20 cellular contexts compared by ENCODE assay signal in genomic region chr19:18230941-18231734, GRCh38. TPM values are rescaled to one million over a fixed set of nuclear protein-coding genes. Genes with fewer than 3 reads are reported as not detected.
DNase-seq lines count a peak whose midpoint lies in the region; ATAC-seq and TF ChIP-seq lines count a peak whose summit lies in the region.
"Had no signal": no experiment of that assay in that cellular context is flagged by ENCODE, and none has a peak within 500 bp of the region (broad histone marks: within the 10 kb centered on the region; RNA-seq: fewer than 3 reads in every experiment).

No MANE protein-coding gene starts in this region.

- H3K36me3 Mint-ChIP-seq in GM23338 (ENCODE audit: low read depth) (no peaks in the 10 kb centered on the region; the same call in 1 of the 3 replicates), progenitor cell of endocrine pancreas (ENCODE audit: insufficient read depth) (no peaks in the 10 kb centered on the region)
- H3K36me3 Mint-ChIP-seq: type B pancreatic cell had no signal

- ATAC-seq in GM23338 = no peak; the same call in 1 of the 3 replicates
- peak; percentile 17 for ATAC-seq in esophagus mucosa
- ATAC-seq in GM21515 (IDR thresholded peaks at IDR 0.05; ENCODE audit: unreplicated experiment) = no peak
- ATAC-seq: foreskin keratinocyte had no signal

- BruUV-seq in A673 (replicated peaks; lab: Mats Ljungman, UMichigan) (no TSS peak), PC-9 (replicated peaks; lab: Mats Ljungman, UMichigan) (no TSS peak)

- H3K4me1 Mint-ChIP-seq in GM23338 = peaks cover 38% of the 10 kb centered on the region
- peaks cover 3% of the 10 kb centered on the region for H3K4me1 Mint-ChIP-seq in progenitor cell of endocrine pancreas (ENCODE audit: low read depth)

- H3K27ac ChIP-seq in A673 (ENCODE audit: low read depth, low read length, poor library complexity, severe bottlenecking) = peak overlapping the region; percentile 40
- H3K27ac ChIP-seq in GM23338 (ENCODE audit: low read depth) = peak overlapping the region; percentile 83
- H3K27ac ChIP-seq in PC-9 = no peak overlapping the region
- H3K27ac ChIP-seq: foreskin keratinocyte, Peyer's patch, sigmoid colon had no signal

- H3K79me2 ChIP-seq in GM23338 (replicated peaks; ENCODE audit: insufficient read depth) = no peaks in the 10 kb centered on the region
- H3K79me2 ChIP-seq in PC-9 (ENCODE audit: low read depth) = no peaks in the 10 kb centered on the region

- H3K36me3 ChIP-seq in A673 (ENCODE audit: insufficient read depth, low read length, poor library complexity, severe bottlenecking) (no peaks in the 10 kb centered on the region), GM23338 (ENCODE audit: insufficient read depth) (no peaks in the 10 kb centered on the region), PC-9 (ENCODE audit: low read depth) (no peaks in the 10 kb centered on the region)
- H3K36me3 ChIP-seq: HAP-1, Peyer's patch, sigmoid colon had no signal

- POLR2A ChIA-PET in A673 (lab: Charles Lee; ENCODE audit: low non-redundant PET) (interaction anchor here (0.5 kb wide), 2 partner anchors 134 to 384 kb away, joined by 3 to 4 read pairs; no protein-coding TSS in a partner anchor), PC-9 (lab: Charles Lee; ENCODE audit: unreplicated experiment) (interaction anchor here (0.6 kb wide), 1 partner anchor 39 kb away, joined by 12 read pairs; no protein-coding TSS in a partner anchor)

- H3K27me3 ChIP-seq in A673 (replicated peaks; ENCODE audit: insufficient read depth, low read depth, low read length, poor library complexity) (peaks cover 9% of the 10 kb centered on the region), GM23338 (ENCODE audit: insufficient read depth) (peaks cover 13% of the 10 kb centered on the region), PC-9 (ENCODE audit: insufficient read depth, low read depth) (no peaks in the 10 kb centered on the region)

- H4K20me1 ChIP-seq in GM23338 (replicated peaks; ENCODE audit: insufficient read depth) (no peaks in the 10 kb centered on the region), PC-9 (ENCODE audit: insufficient read depth) (peaks cover 5% of the 10 kb centered on the region)

- H3K9me2 ChIP-seq in GM23338 (ENCODE audit: insufficient read depth) (no peaks in the 10 kb centered on the region), PC-9 (ENCODE audit: insufficient read depth) (no peaks in the 10 kb centered on the region)

- no peak for DNase-seq in A673 (ENCODE audit: low spot score)
- DNase-seq in GM23338 (ENCODE audit: low spot score) = peak; percentile 34
- no peak for DNase-seq in PC-9
- no peak for DNase-seq in NCI-H2227 treated with DMSO at 0.1 percent for 48 hours (lab: John Stamatoyannopoulos, UW)
- DNase-seq in DMS 273 treated with DMSO at 0.1 percent for 48 hours (lab: John Stamatoyannopoulos, UW) = no peak
- DNase-seq in progenitor cell of endocrine pancreas (ENCODE audit: low spot score, unreplicated experiment) = no peak
- DNase-seq: central memory CD4-positive, alpha-beta T cell; DMS53; foreskin keratinocyte; NCI-H187; NCI-H524 treated with DMSO at 0.1 percent for 48 hours; Peyer's patch; sigmoid colon; stimulated activated CD4-positive, alpha-beta T cell treated with anti-CD3 and anti-CD28 coated beads, Interleukin-4, amount 100 ng/mL, for 1 hour; SW 1271 had no signal

- no peaks in the 10 kb centered on the region; the same call in 1 of the 3 replicates for H3K9me3 Mint-ChIP-seq in GM23338
- peaks cover 3% of the 10 kb centered on the region for H3K9me3 Mint-ChIP-seq in progenitor cell of endocrine pancreas (ENCODE audit: low read depth)
- H3K9me3 Mint-ChIP-seq: memory B cell had no signal

- peaks cover 40% of the 10 kb centered on the region for H3K27me3 Mint-ChIP-seq in GM23338 (ENCODE audit: insufficient read depth, low read depth, poor library complexity)
- H3K27me3 Mint-ChIP-seq in progenitor cell of endocrine pancreas = peaks cover 57% of the 10 kb centered on the region

- H3K4me3 ChIP-seq in A673 (ENCODE audit: low read depth, low read length, poor library complexity, severe bottlenecking) (no peak overlapping the region), GM23338 (peak overlapping the region; percentile 72), PC-9 (no peak overlapping the region)
- H3K4me3 ChIP-seq: HAP-1, Peyer's patch, sigmoid colon had no signal

- peak overlapping the region; percentile 95 for H3K4me2 ChIP-seq in GM23338
- 0 out of 2 replicates have a peak overlapping the region, but pooled peaks have one; percentile 32 for H3K4me2 ChIP-seq in PC-9

- TF ChIP-seq CTCF in A673 (conservative IDR thresholded peaks at IDR 0.05; ENCODE audit: low read depth, low read length) = no peak
- TF ChIP-seq CTCF in GM23338 (conservative IDR thresholded peaks at IDR 0.05; ENCODE audit: low read depth in 2 of 2) = no peak
- no peak for TF ChIP-seq CTCF in PC-9 (conservative IDR thresholded peaks at IDR 0.05)
- TF ChIP-seq CTCF in progenitor cell of endocrine pancreas (IDR thresholded peaks at IDR 0.05; ENCODE audit: unreplicated experiment) = no peak

- CTCF ChIA-PET in A673 (lab: Charles Lee) (interaction anchor here (0.6 to 0.7 kb wide), 3 partner anchors 10 to 21 kb away, joined by 3 to 10 read pairs (median 5); no protein-coding TSS in a partner anchor), PC-9 (lab: Charles Lee) (interaction anchor here (0.6 kb wide), 1 partner anchor 22 kb away, joined by 5 read pairs; no protein-coding TSS in a partner anchor)

- no peak overlapping the region for H3K27ac Mint-ChIP-seq in GM23338
- no peak overlapping the region for H3K27ac Mint-ChIP-seq in progenitor cell of endocrine pancreas
- H3K27ac Mint-ChIP-seq: memory B cell, type B pancreatic cell had no signal

- H2AFZ ChIP-seq in GM23338 (no peak overlapping the region), PC-9 (no peak overlapping the region)

- H3F3A ChIP-seq in GM23338 (replicated peaks; ENCODE audit: low read depth) = peaks cover 46% of the 10 kb centered on the region
- peaks cover 28% of the 10 kb centered on the region for H3F3A ChIP-seq in PC-9 (ENCODE audit: insufficient read depth, low read depth)

- H3K9me3 ChIP-seq in A673 (ENCODE audit: low read depth, low read length, poor library complexity, severe bottlenecking) (no peaks in the 10 kb centered on the region), PC-9 (ENCODE audit: insufficient read depth, low read depth) (no peaks in the 10 kb centered on the region)

- peak overlapping the region; percentile 52 for H3K4me3 Mint-ChIP-seq in GM23338
- no peak overlapping the region for H3K4me3 Mint-ChIP-seq in progenitor cell of endocrine pancreas (ENCODE audit: low read depth)
- H3K4me3 Mint-ChIP-seq: memory B cell, type B pancreatic cell had no signal

- intact Hi-C loops in A673 (cut with micrococcal nuclease; ENCODE audit: unreplicated experiment) (no loop called here), PC-9 (cut with micrococcal nuclease; ENCODE audit: unreplicated experiment) (no loop called here)

- H3K4me1 ChIP-seq in A673 (ENCODE audit: insufficient read depth, low read length, poor library complexity, severe bottlenecking) = peaks cover 16% of the 10 kb centered on the region
- peaks cover 21% of the 10 kb centered on the region for H3K4me1 ChIP-seq in GM23338 (ENCODE audit: insufficient read depth)
- H3K4me1 ChIP-seq in PC-9 (replicated peaks; ENCODE audit: insufficient read depth) = peaks cover 5% of the 10 kb centered on the region; the same call in 1 of the 2 replicates
- H3K4me1 ChIP-seq: foreskin keratinocyte, HAP-1 had no signal

RNA-seq across cellular contexts. Expression of gene PDE4C, which starts 4.9 kb away (rescaled TPM):
- total RNA-seq in A673 (2021) (not detected in 2 replicates), PC-9 (2021) (2.2 and 3.8 TPM in 2 replicates), esophagus mucosa (0.16 TPM), progenitor cell of endocrine pancreas (0.53 and 1.6 TPM in 2 replicates)
- total RNA-seq in GM23338 (2014; rRNA removed; shearing (Covaris generic)) = 3.6 and 7.1 TPM in 2 replicates
- 1.6 and 2.5 TPM in 2 replicates for polyA plus RNA-seq in GM23338 (2016; fragmentation: Nextera tagmentation; extraction: Ambion mirVana)
- total RNA-seq: foreskin keratinocyte had no signal
- polyA plus RNA-seq: foreskin keratinocyte had no signal

RNA-seq across cellular contexts. Expression of gene RAB3A, which starts 27.3 kb away (rescaled TPM):
- 2.9 and 4.2 TPM in 2 replicates for total RNA-seq in A673 (2021)
- 9.7 and 11.6 TPM in 2 replicates for total RNA-seq in GM23338 (2014; rRNA removed; shearing (Covaris generic))
- polyA plus RNA-seq in GM23338 (2016; fragmentation: Nextera tagmentation; extraction: Ambion mirVana) = 20.3 and 24.1 TPM in 2 replicates
- 4.0 and 4.1 TPM in 2 replicates for total RNA-seq in PC-9 (2021)
- 1.1 TPM for total RNA-seq in esophagus mucosa
- 3.3 and 5.1 TPM in 2 replicates for total RNA-seq in progenitor cell of endocrine pancreas

RNA-seq across cellular contexts. Expression of gene MPV17L2, which starts 38.1 kb away (rescaled TPM):
- 20.2 and 21.3 TPM in 2 replicates for total RNA-seq in A673 (2021)
- 41.9 and 81.3 TPM in 2 replicates for total RNA-seq in GM23338 (2014; rRNA removed; shearing (Covaris generic))
- polyA plus RNA-seq in GM23338 (2016; fragmentation: Nextera tagmentation; extraction: Ambion mirVana) = 38.7 and 40.2 TPM in 2 replicates
- total RNA-seq in PC-9 (2021) = 11.2 and 12.1 TPM in 2 replicates
- 6.8 TPM for total RNA-seq in esophagus mucosa
- 10.6 and 11.5 TPM in 2 replicates for total RNA-seq in progenitor cell of endocrine pancreas

RNA-seq across cellular contexts. Expression of gene IQCN, which starts 43.1 kb away (rescaled TPM):
- total RNA-seq in A673 (2021) (10.2 and 12.0 TPM in 2 replicates), PC-9 (2021) (5.6 and 7.3 TPM in 2 replicates), esophagus mucosa (0.56 TPM), progenitor cell of endocrine pancreas (10.5 and 10.9 TPM in 2 replicates)
- total RNA-seq in GM23338 (2014; rRNA removed; shearing (Covaris generic)) = 0.35 and 0.89 TPM in 2 replicates
- polyA plus RNA-seq in GM23338 (2016; fragmentation: Nextera tagmentation; extraction: Ambion mirVana) = 0.10 TPM in 1 of 2 replicates, not detected in the other
- polyA plus RNA-seq: foreskin keratinocyte had no signal

RNA-seq across cellular contexts. Expression of gene JUND, which starts 50.3 kb away (rescaled TPM):
- 128 and 136 TPM in 2 replicates for total RNA-seq in A673 (2021)
- 154 and 181 TPM in 2 replicates for total RNA-seq in GM23338 (2014; rRNA removed; shearing (Covaris generic))
- polyA plus RNA-seq in GM23338 (2016; fragmentation: Nextera tagmentation; extraction: Ambion mirVana) = 40.0 and 52.5 TPM in 2 replicates
- total RNA-seq in PC-9 (2021) = 115 and 150 TPM in 2 replicates
- 61.5 TPM for total RNA-seq in esophagus mucosa
- 158 and 168 TPM in 2 replicates for total RNA-seq in progenitor cell of endocrine pancreas
